1 cellular context compared by ENCODE assay signal in the genomic region with DNA sequence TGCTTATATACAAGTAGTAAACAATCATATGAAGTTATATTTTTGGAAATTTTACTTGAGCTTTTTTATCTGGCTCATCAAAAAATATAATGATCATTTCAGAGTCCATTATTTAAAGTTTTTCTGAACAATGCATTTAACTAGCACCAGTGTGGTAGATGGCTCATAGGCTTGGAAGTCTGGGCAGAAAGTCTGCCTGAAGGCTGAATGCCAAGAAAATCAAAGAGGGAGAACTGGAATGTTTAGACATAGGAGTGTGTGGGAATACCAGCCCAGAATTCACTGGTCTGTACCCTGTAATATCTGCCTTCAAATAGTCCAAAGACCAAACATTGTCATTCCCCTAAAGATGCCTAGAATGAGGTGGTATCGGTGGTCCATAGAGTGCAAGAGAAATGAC.
TF ChIP-seq lines count a peak whose summit lies in the region.

No MANE protein-coding gene starts in this region.

TF ChIP-seq in A549, 52 proteins besides CTCF, POLR2A, EP300 and RAD21 (continued from another document):
- TF ChIP-seq, protein P1, sequence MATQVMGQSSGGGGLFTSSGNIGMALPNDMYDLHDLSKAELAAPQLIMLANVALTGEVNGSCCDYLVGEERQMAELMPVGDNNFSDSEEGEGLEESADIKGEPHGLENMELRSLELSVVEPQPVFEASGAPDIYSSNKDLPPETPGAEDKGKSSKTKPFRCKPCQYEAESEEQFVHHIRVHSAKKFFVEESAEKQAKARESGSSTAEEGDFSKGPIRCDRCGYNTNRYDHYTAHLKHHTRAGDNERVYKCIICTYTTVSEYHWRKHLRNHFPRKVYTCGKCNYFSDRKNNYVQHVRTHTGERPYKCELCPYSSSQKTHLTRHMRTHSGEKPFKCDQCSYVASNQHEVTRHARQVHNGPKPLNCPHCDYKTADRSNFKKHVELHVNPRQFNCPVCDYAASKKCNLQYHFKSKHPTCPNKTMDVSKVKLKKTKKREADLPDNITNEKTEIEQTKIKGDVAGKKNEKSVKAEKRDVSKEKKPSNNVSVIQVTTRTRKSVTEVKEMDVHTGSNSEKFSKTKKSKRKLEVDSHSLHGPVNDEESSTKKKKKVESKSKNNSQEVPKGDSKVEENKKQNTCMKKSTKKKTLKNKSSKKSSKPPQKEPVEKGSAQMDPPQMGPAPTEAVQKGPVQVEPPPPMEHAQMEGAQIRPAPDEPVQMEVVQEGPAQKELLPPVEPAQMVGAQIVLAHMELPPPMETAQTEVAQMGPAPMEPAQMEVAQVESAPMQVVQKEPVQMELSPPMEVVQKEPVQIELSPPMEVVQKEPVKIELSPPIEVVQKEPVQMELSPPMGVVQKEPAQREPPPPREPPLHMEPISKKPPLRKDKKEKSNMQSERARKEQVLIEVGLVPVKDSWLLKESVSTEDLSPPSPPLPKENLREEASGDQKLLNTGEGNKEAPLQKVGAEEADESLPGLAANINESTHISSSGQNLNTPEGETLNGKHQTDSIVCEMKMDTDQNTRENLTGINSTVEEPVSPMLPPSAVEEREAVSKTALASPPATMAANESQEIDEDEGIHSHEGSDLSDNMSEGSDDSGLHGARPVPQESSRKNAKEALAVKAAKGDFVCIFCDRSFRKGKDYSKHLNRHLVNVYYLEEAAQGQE (IDR thresholded peaks at IDR 0.05): no peak
- no peak for TF ChIP-seq CBX2 (IDR thresholded peaks at IDR 0.05; ENCODE audit: borderline replicate concordance, low read depth)
- TF ChIP-seq, protein P2, sequence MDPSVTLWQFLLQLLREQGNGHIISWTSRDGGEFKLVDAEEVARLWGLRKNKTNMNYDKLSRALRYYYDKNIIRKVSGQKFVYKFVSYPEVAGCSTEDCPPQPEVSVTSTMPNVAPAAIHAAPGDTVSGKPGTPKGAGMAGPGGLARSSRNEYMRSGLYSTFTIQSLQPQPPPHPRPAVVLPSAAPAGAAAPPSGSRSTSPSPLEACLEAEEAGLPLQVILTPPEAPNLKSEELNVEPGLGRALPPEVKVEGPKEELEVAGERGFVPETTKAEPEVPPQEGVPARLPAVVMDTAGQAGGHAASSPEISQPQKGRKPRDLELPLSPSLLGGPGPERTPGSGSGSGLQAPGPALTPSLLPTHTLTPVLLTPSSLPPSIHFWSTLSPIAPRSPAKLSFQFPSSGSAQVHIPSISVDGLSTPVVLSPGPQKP (IDR thresholded peaks at IDR 0.05; ENCODE audit: low read depth, low read length): no peak
- no peak for TF ChIP-seq MYC (IDR thresholded peaks at IDR 0.05; ENCODE audit: borderline replicate concordance, low read length)
- no peak for TF ChIP-seq ZNF302 (CRISPR knock-in tag; IDR thresholded peaks at IDR 0.05)
- TF ChIP-seq HDAC2 (IDR thresholded peaks at IDR 0.05): no peak
- no peak for TF ChIP-seq RARB (CRISPR knock-in tag; IDR thresholded peaks at IDR 0.05)
- no peak for TF ChIP-seq JUN (IDR thresholded peaks at IDR 0.05)
- TF ChIP-seq, protein P3, sequence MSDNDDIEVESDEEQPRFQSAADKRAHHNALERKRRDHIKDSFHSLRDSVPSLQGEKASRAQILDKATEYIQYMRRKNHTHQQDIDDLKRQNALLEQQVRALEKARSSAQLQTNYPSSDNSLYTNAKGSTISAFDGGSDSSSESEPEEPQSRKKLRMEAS (IDR thresholded peaks at IDR 0.05): no peak
